ENCODE assay signal across 8 cellular contexts in genomic region chr6:3751730-3752537, GRCh38. TPM values are rescaled to one million over a fixed set of nuclear protein-coding genes. Genes with fewer than 3 reads are reported as not detected.
A peak's percentile ranks its signal among the peaks of the same experiment; 100 is the strongest.
DNase-seq lines count a peak whose midpoint lies in the region; ATAC-seq and TF ChIP-seq lines count a peak whose summit lies in the region.

No MANE protein-coding gene starts in this region.

- CTCF ChIA-PET in activated CD4-positive, alpha-beta memory T cell treated with anti-CD3 and anti-CD28 coated beads for 36 hours (lab: Charles Lee) = interaction anchor here (0.7 to 1.0 kb wide), 2 partner anchors 9 to 19 kb away, joined by 3 to 4 read pairs; no protein-coding TSS in a partner anchor

- H3K9me3 Mint-ChIP-seq in activated CD4-positive, alpha-beta memory T cell treated with anti-CD3 and anti-CD28 coated beads for 36 hours = no peaks in the 10 kb centered on the region

- POLR2A ChIA-PET in activated CD4-positive, alpha-beta memory T cell treated with anti-CD3 and anti-CD28 coated beads for 36 hours (lab: Charles Lee) = interaction anchor here (0.9 kb wide), 1 partner anchor 97 kb away, joined by 3 read pairs; the partner anchor contains the start of gene FAM50B

- H3K27ac ChIP-seq in dorsolateral prefrontal cortex (peak overlapping the region in 58 of 59 donors; percentile 22 to 98 (median 92)), right lobe of liver (peak overlapping the region; percentile 99 to 100 (median 99))

- no peak for DNase-seq in HFF-Myc (ENCODE audit: extremely low read depth, low read depth)
- DNase-seq in NCI-H1694 treated with DMSO at 0.1 percent for 48 hours (lab: John Stamatoyannopoulos, UW) = peak; percentile 43
- DNase-seq in activated CD4-positive, alpha-beta memory T cell treated with anti-CD3 and anti-CD28 coated beads for 36 hours = peak; percentile 78
- peak in 8 of 10 donors; percentile 26 to 83 (median 66) for DNase-seq in dorsolateral prefrontal cortex
- peak; percentile 91 to 93 (median 91) for DNase-seq in right lobe of liver
- DNase-seq in stimulated activated CD4-positive, alpha-beta T cell treated with anti-CD3 and anti-CD28 coated beads, Interleukin-4, amount 100 ng/mL, for 1 hour = peak; percentile 72
- no peak for DNase-seq in DMS153 (lab: John Stamatoyannopoulos, UW)

- no peaks in the 10 kb centered on the region for H3K36me3 Mint-ChIP-seq in activated CD4-positive, alpha-beta memory T cell treated with anti-CD3 and anti-CD28 coated beads for 36 hours

- H3K27ac Mint-ChIP-seq in activated CD4-positive, alpha-beta memory T cell treated with anti-CD3 and anti-CD28 coated beads for 36 hours = no peak overlapping the region

- peak; percentile 49 to 71 (median 64) for ATAC-seq in right lobe of liver

- WGBS in right lobe of liver (ENCODE audit: insufficient coverage, low coverage, low lambda C conversion rate, missing lambda C conversion rate) = 3% methylated on average over 5 of the region's 105 CpGs

- peak overlapping the region; percentile 48 for H3K4me3 Mint-ChIP-seq in activated CD4-positive, alpha-beta memory T cell treated with anti-CD3 and anti-CD28 coated beads for 36 hours

- H3K4me3 ChIP-seq in HFF-Myc (replicated peaks; ENCODE audit: low read depth, low read length) (peak overlapping the region; percentile 67), dorsolateral prefrontal cortex (peak overlapping the region; percentile 47 to 80 (median 72)), right lobe of liver (peak overlapping the region; percentile 69 to 95 (median 92))

- H3K27me3 ChIP-seq in dorsolateral prefrontal cortex = no peaks in the 10 kb centered on the region
- no peaks in the 10 kb centered on the region for H3K27me3 ChIP-seq in right lobe of liver

- peaks cover 0 to 28% (median 7%) of the 10 kb centered on the region in 4 donors for H3K4me1 ChIP-seq in right lobe of liver

- peaks cover 36% of the 10 kb centered on the region for H3K27me3 Mint-ChIP-seq in activated CD4-positive, alpha-beta memory T cell treated with anti-CD3 and anti-CD28 coated beads for 36 hours

- TF ChIP-seq CTCF in GM12874 (IDR thresholded peaks at IDR 0.05; ENCODE audit: insufficient read depth, low read depth, low read length) (peak; percentile 50), HFF-Myc (IDR thresholded peaks at IDR 0.05; ENCODE audit: low read depth, low read length, missing control alignments) (no peak), dorsolateral prefrontal cortex (IDR thresholded peaks at IDR 0.05 in 54 of 56, conservative IDR thresholded peaks at IDR 0.05 in 2 of 56; ENCODE audit: low read depth in 1 of 56, partially characterized antibody in 56 of 56) (peak in 39 of 56 donors; percentile 13 to 59 (median 28)), right lobe of liver (IDR thresholded peaks at IDR 0.05) (peak; percentile 23 to 51 (median 32))

- no peaks in the 10 kb centered on the region for H3K36me3 ChIP-seq in right lobe of liver

- H3K9me3 ChIP-seq in right lobe of liver = no peaks in the 10 kb centered on the region

- intact Hi-C loops in activated CD4-positive, alpha-beta memory T cell treated with anti-CD3 and anti-CD28 coated beads for 36 hours (cut with micrococcal nuclease) = no loop called here
- intact Hi-C loops in dorsolateral prefrontal cortex (cut with DNase I) = loop anchor here in 1 of 2 donors (5.0 kb wide), 1 partner anchor 40 kb away; no protein-coding TSS in a partner anchor
- intact Hi-C loops in right lobe of liver (cut with DNase I) = no loop called here

- TF ChIP-seq POLR2A in right lobe of liver (IDR thresholded peaks at IDR 0.05) = peak; percentile 97

- H3K4me1 Mint-ChIP-seq in activated CD4-positive, alpha-beta memory T cell treated with anti-CD3 and anti-CD28 coated beads for 36 hours (ENCODE audit: low read depth) = peaks cover 6% of the 10 kb centered on the region

RNA-seq across cellular contexts. Expression of gene PXDC1, which starts 0.4 kb away (rescaled TPM):
- total RNA-seq in activated CD4-positive, alpha-beta memory T cell treated with anti-CD3 and anti-CD28 coated beads for 36 hours = 1 to 10 TPM; 3.9 to 4.8 TPM
- 10 to 100 TPM in 115 of 120 experiments, 1 to 10 TPM in 5; 8.4 to 47.3 (median 17.5) TPM for total RNA-seq in dorsolateral prefrontal cortex
- 100 to 1,000 TPM in 3 of 6 experiments, 10 to 100 TPM in 3; 50.5 to 250 (median 97.5) TPM for total RNA-seq in right lobe of liver

Comparison
In these comparisons a context has a peak if more than half of its experiments do, and no peak if none do; other contexts are left out.
1. DNase-seq: peak in NCI-H1694 treated with DMSO at 0.1 percent for 48 hours (single experiment), activated CD4-positive, alpha-beta memory T cell treated with anti-CD3 and anti-CD28 coated beads for 36 hours (single experiment), dorsolateral prefrontal cortex (8 of 10), right lobe of liver (3 of 3) and stimulated activated CD4-positive, alpha-beta T cell treated with anti-CD3 and anti-CD28 coated beads, Interleukin-4, amount 100 ng/mL, for 1 hour (single experiment); none in HFF-Myc (single experiment) and DMS153 (single experiment).
2. Peak in every context shown above with its lines, with median percentiles within 50 percentile points of each other: H3K4me3 ChIP-seq.